In the genomic region with DNA sequence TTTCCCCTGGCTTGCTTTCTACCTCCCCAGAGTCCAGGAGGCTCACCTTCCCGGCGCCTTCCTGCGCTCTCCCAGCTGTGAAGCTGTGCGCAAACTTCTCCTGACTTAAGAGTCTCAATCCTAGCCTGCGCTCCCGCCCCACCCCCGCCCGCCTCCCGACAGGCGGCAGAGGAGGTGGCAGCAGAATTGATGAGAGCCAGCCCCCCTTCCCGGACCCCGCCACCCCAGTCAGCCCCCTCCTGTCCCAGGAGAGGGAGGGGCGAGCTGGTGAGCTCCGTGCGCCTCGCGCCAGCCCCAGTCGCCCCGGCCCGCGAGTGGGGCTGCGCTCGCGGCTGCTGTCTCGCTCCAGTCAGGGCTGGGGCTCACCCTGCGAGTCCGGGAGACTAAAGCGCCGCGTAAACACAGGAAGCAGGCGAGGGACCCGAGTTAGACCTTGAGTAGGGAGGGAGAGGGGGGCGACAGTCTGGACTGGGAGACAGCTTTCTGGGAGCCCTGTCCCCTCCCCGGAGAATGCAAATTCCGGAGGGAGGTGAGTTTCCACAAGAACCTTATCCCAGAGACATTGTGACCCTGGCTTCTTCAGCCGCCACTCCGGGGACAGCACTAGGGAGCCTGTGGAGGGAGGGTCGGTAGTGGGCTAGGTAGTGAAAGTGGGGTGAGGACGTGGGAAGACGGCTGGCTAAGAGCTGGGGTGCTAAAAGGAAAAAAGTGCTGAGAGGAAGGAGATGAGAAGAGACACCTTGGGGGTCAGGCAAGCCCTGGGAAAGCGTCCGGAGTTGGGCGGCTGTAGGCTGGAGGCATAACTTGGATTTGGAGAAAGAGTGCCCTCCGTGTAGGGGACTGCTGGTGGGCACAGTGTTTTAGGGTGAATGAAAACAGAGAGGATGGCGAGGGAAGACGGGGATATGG, we compare ENCODE assay signal across 12 cellular contexts. TPM values are rescaled to one million over a fixed set of nuclear protein-coding genes. Genes with fewer than 3 reads are reported as not detected.
DNase-seq lines count a peak whose midpoint lies in the region; ATAC-seq, FAIRE-seq and TF ChIP-seq lines count a peak whose summit lies in the region.
"Had no signal": no experiment of that assay in that cellular context is flagged by ENCODE, and none has a peak within 500 bp of the region (broad histone marks: within the 10 kb centered on the region; RNA-seq: fewer than 3 reads in every experiment).

CALCR (minus strand) TSS at position 79 of the 909 bp plus-strand sequence. CDS start 87,743 bp downstream, outside the sequence.

- H3K9me2 ChIP-seq in MM.1S (replicated peaks; ENCODE audit: insufficient read depth, low read length), result no peaks in the 10 kb centered on the region

- H3K4me1 ChIP-seq in MM.1S (ENCODE audit: low read length) (no peaks in the 10 kb centered on the region), neuron (ENCODE audit: insufficient read depth, low read length) (peaks cover 6% of the 10 kb centered on the region), uterus (no peaks in the 10 kb centered on the region)

- H3K27me3 ChIP-seq in MM.1S (replicated peaks; ENCODE audit: insufficient read depth, low read length) (0 out of 2 replicates have a peak, but pooled peaks cover 5% of the 10 kb centered on the region), neuron (ENCODE audit: insufficient read depth, low read length) (peaks cover 25% of the 10 kb centered on the region), uterus (peaks cover 0 to 4% of the 10 kb centered on the region in 2 donors)

- H3K9ac ChIP-seq in MM.1S (ENCODE audit: low read length), result no peak within 1 kb of the TSS

- H3K27ac ChIP-seq in MM.1S (ENCODE audit: low read length) (no peak within 1 kb of the TSS), uterus (no peak within 1 kb of the TSS)

- DNase-seq in D721Med (ENCODE audit: insufficient read length, low spot score) (peak; percentile 19), MM.1S (no peak), epithelial cell of proximal tubule (ENCODE audit: low read depth) (no peak), uterus (no peak), mucosa of gallbladder (ENCODE audit: low spot score) (no peak)
- DNase-seq: activated T-cell treated with anti-CD3 and anti-CD28 coated beads for 4 hours; EL; kidney glomerular epithelial cell; stimulated activated CD4-positive, alpha-beta T cell treated with anti-CD3 and anti-CD28 coated beads, Interleukin-2, amount 100 ng/mL, for 48 hours had no signal

- ATAC-seq in HG03175 (IDR thresholded peaks at IDR 0.05; ENCODE audit: unreplicated experiment), result no peak
- ATAC-seq in GM19467 (IDR thresholded peaks at IDR 0.05; ENCODE audit: unreplicated experiment), result no peak

- intact Hi-C loops in uterus (cut with DNase I; ENCODE audit: low total_unique reads), result no loop called here

- H3K4me2 ChIP-seq in MM.1S (ENCODE audit: low read depth, low read length), result peak within 1 kb of the TSS; percentile 52; the same call in 1 of the 2 replicates

- H3K79me2 ChIP-seq in MM.1S (ENCODE audit: low read length), result no peaks in the 10 kb centered on the region

- H4K20me1 ChIP-seq in MM.1S (ENCODE audit: insufficient read depth, low read length), result no peaks in the 10 kb centered on the region

- no peak for TF ChIP-seq POLR2A in uterus (IDR thresholded peaks at IDR 0.05)

- no peaks in the 10 kb centered on the region for H3K9me3 ChIP-seq in MM.1S (replicated peaks; ENCODE audit: insufficient read depth, low read length)
- no peaks in the 10 kb centered on the region for H3K9me3 ChIP-seq in neuron (ENCODE audit: low read length)
- no peaks in the 10 kb centered on the region for H3K9me3 ChIP-seq in uterus

- H3K36me3 ChIP-seq in MM.1S (replicated peaks; ENCODE audit: insufficient read depth, low read length) (no peaks in the 10 kb centered on the region), neuron (ENCODE audit: insufficient read depth, low read length) (no peaks in the 10 kb centered on the region), uterus (no peaks in the 10 kb centered on the region)

- TF ChIP-seq CTCF in D721Med (IDR thresholded peaks at IDR 0.05; ENCODE audit: insufficient read depth, missing control alignments), result no peak
- TF ChIP-seq CTCF in MM.1S (IDR thresholded peaks at IDR 0.05; ENCODE audit: low read length), result no peak
- no peak for TF ChIP-seq CTCF in epithelial cell of proximal tubule (conservative IDR thresholded peaks at IDR 0.05; ENCODE audit: low read depth, low read length)
- TF ChIP-seq CTCF in uterus (IDR thresholded peaks at IDR 0.05), result no peak

- H3F3A ChIP-seq in MM.1S (ENCODE audit: insufficient read depth, low read length), result no peaks in the 10 kb centered on the region

- H2AFZ ChIP-seq in MM.1S (ENCODE audit: low read length) (peak within 1 kb of the TSS; percentile 27; the same call in 1 of the 2 replicates), neuron (ENCODE audit: low read depth, low read length) (peak within 1 kb of the TSS; percentile 84)

- H3K4me3 ChIP-seq in MM.1S (ENCODE audit: low read length), result peak within 1 kb of the TSS; percentile 40; the same call in 1 of the 2 replicates
- peak within 1 kb of the TSS; percentile 25 for H3K4me3 ChIP-seq in epithelial cell of proximal tubule (ENCODE audit: low read depth, low read length)
- H3K4me3 ChIP-seq in neuron (ENCODE audit: low read length), result peak within 1 kb of the TSS; percentile 57
- H3K4me3 ChIP-seq in uterus, result no peak within 1 kb of the TSS

- no peak for FAIRE-seq in D721Med (lab: Jason Lieb, UNC)

RNA-seq across cellular contexts. Expression of gene CALCR, which starts in this region (rescaled TPM):
- total RNA-seq in epithelial cell of proximal tubule (not detected in 2 replicates), uterus (under 1 TPM in 2 of 4 donors, not detected in 2; 0.15 to 0.26 TPM), mucosa of gallbladder (0.17 TPM)

Comparison
In these comparisons a context has a peak if more than half of its experiments do, and no peak if none do; other contexts are left out.
1. H3K4me3 ChIP-seq: peak in MM.1S (single experiment), epithelial cell of proximal tubule (single experiment) and neuron (single experiment); none in uterus (0 of 2).